ENCODE assay signal across 25 cellular contexts in genomic region chr10:84659497-84660276, GRCh38.
"Had no signal": no experiment of that assay in that cellular context is flagged by ENCODE, and none has a peak within 500 bp of the region (broad histone marks: within the 10 kb centered on the region; RNA-seq: fewer than 3 reads in every experiment).

No MANE protein-coding gene starts in this region.

- H3K36me3 Mint-ChIP-seq: activated CD8-positive, alpha-beta memory T cell treated with anti-CD3 and anti-CD28 coated beads, Interleukin-2, amount 10 ng/mL, durations not matched to agents 7 days and 5 days; activated naive CD4-positive, alpha-beta T cell treated with anti-CD3 and anti-CD28 coated beads, Interleukin-2, amount 50 U/mL, for 72 hours; memory B cell; naive thymus-derived CD8-positive, alpha-beta T cell had no signal

- H3K9me3 ChIP-seq: adrenal gland, body of pancreas, colonic mucosa, spleen, suprapubic skin, tibial artery had no signal

- H3K4me3 Mint-ChIP-seq: activated B cell treated with CpG ODN at 0.5 μM for 24 hours; activated CD8-positive, alpha-beta memory T cell treated with anti-CD3 and anti-CD28 coated beads, Interleukin-2, amount 10 ng/mL, durations not matched to agents 7 days and 5 days; activated CD8-positive, alpha-beta T cell treated with anti-CD3 and anti-CD28 coated beads, Interleukin-2, amount 10 ng/mL, durations not matched to agents 7 days and 5 days; memory B cell; naive thymus-derived CD8-positive, alpha-beta T cell had no signal

- H3K4me1 ChIP-seq: adrenal gland, body of pancreas, colonic mucosa, spleen, suprapubic skin, tibial artery had no signal

- ATAC-seq: activated CD8-positive, alpha-beta memory T cell treated with anti-CD3 and anti-CD28 coated beads, Interleukin-2, amount 10 ng/mL, durations not matched to agents 7 days and 5 days; activated naive CD4-positive, alpha-beta T cell treated with anti-CD3 and anti-CD28 coated beads, Interleukin-2, amount 50 U/mL, for 72 hours; body of pancreas; left cardiac atrium; naive thymus-derived CD8-positive, alpha-beta T cell had no signal

- H3K27me3 ChIP-seq: adrenal gland, body of pancreas, colonic mucosa, suprapubic skin, tibial artery had no signal

- DNase-seq: activated B cell treated with CpG ODN at 0.5 μM for 24 hours; activated CD4-positive, alpha-beta T cell treated with anti-CD3 and anti-CD28 coated beads, Interleukin-2, amount 50 U/mL, for 1 hour; activated CD8-positive, alpha-beta memory T cell treated with anti-CD3 and anti-CD28 coated beads, Interleukin-2, amount 10 ng/mL, durations not matched to agents 7 days and 5 days; activated CD8-positive, alpha-beta T cell treated with anti-CD3 and anti-CD28 coated beads, Interleukin-2, amount 10 ng/mL, durations not matched to agents 7 days and 5 days; activated naive CD4-positive, alpha-beta T cell; activated T-cell treated with anti-CD3 and anti-CD28 coated beads, Interleukin-2, amount 50 U/mL, for 48 hours; adrenal gland; aorta; body of pancreas; cerebellar nuclear complex; colonic mucosa; effector memory CD4-positive, alpha-beta T cell; hippocampal formation; left cardiac atrium; naive thymus-derived CD8-positive, alpha-beta T cell; posterior cingulate gyrus; right cardiac atrium; spleen; stimulated activated naive CD4-positive, alpha-beta T cell; T-helper 2 cell; tibial artery had no signal

- H3K9me3 Mint-ChIP-seq: activated B cell treated with CpG ODN at 0.5 μM for 24 hours; activated naive CD4-positive, alpha-beta T cell treated with anti-CD3 and anti-CD28 coated beads, Interleukin-2, amount 50 U/mL, for 72 hours; activated T-helper 2 cell treated with anti-CD3 and anti-CD28 coated beads, Interferon-gamma antibody, Interleukin-2, Interleukin-4, amounts not matched to agents 10 μg/mL and 5 μg/mL and 100 μg/mL, durations not matched to agents 14 hours and 24 hours and 36 hours; naive thymus-derived CD8-positive, alpha-beta T cell had no signal

- H3K27me3 Mint-ChIP-seq: activated CD8-positive, alpha-beta memory T cell treated with anti-CD3 and anti-CD28 coated beads, Interleukin-2, amount 10 ng/mL, durations not matched to agents 7 days and 5 days had no signal

- H3K4me1 Mint-ChIP-seq: naive thymus-derived CD8-positive, alpha-beta T cell had no signal

- H3K4me3 ChIP-seq: adrenal gland, body of pancreas, colonic mucosa, spleen, suprapubic skin, tibial artery had no signal

- H3K36me3 ChIP-seq: adrenal gland, colonic mucosa, spleen, suprapubic skin, tibial artery had no signal

- H3K27ac Mint-ChIP-seq: activated B cell treated with CpG ODN at 0.5 μM for 24 hours; activated CD8-positive, alpha-beta memory T cell treated with anti-CD3 and anti-CD28 coated beads, Interleukin-2, amount 10 ng/mL, durations not matched to agents 7 days and 5 days; activated CD8-positive, alpha-beta T cell treated with anti-CD3 and anti-CD28 coated beads, Interleukin-2, amount 10 ng/mL, durations not matched to agents 7 days and 5 days; activated T-helper 2 cell treated with anti-CD3 and anti-CD28 coated beads, Interferon-gamma antibody, Interleukin-2, Interleukin-4, amounts not matched to agents 10 μg/mL and 5 μg/mL and 100 μg/mL, durations not matched to agents 14 hours and 24 hours and 36 hours; memory B cell; naive thymus-derived CD8-positive, alpha-beta T cell had no signal

- H3K27ac ChIP-seq: adrenal gland, body of pancreas, colonic mucosa, spleen, suprapubic skin, tibial artery had no signal
